In the genomic region with DNA sequence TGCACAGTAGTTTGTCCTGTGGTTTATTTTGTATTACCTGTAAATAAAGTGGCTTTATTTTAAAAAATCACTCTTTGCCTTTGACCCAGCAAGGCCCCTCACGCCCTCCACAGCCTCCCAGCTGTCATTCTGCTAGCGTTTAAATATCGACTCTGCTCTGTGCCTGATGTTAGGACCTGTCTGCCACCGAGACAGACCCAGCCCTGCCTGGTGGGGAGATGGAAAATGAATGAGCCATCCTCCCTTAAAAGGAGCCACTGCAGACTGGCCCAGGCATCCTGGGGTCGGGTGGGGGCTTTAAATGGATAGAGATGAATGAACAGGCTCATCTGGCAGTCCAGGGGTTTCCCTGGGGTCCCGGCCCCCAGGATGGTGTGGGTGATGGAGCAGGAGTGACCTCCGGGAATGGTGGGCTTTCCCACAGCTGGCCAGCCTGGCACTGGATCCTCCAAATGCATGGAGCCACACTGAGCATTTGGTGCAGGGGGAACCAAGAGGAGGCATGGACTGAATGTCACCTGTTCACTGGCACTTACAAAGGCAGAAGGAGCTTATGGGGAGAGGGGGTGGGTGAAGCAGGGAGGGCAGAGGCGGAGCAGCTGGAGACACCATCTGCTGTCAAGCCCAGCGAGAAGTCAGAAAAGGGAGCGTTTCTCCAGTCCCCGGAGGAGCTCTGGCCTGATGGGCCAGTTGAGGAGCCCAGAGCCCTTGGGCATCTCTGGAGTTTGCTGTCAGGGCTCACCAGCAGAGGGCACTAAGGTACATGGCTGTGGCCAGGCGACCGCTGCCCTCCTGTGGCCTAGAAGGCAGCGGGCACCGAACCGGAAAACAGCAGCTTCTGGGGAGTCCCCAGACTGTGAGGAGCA, we compare ENCODE assay signal across 8 cellular contexts. TPM values are rescaled to one million over a fixed set of nuclear protein-coding genes. Genes with fewer than 3 reads are reported as not detected.
DNase-seq lines count a peak whose midpoint lies in the region; ATAC-seq and TF ChIP-seq lines count a peak whose summit lies in the region.

No MANE protein-coding gene starts in this region.

- DNase-seq in activated CD4-positive, alpha-beta T cell treated with anti-CD3 and anti-CD28 coated beads for 24 hours (ENCODE audit: low read depth in 2 of 2): peak; percentile 7 to 62
- DNase-seq in activated CD4-positive, alpha-beta T cell treated with anti-CD3 and anti-CD28 coated beads for 1 hour: no peak
- peak; percentile 78 for DNase-seq in HT-29 (ENCODE audit: low spot score)
- peak; percentile 80 for DNase-seq in NOMO-1 treated with DMSO at 0.1 percent for 48 hours (lab: John Stamatoyannopoulos, UW; ENCODE audit: unreplicated experiment)
- DNase-seq in activated naive CD4-positive, alpha-beta T cell treated with Interleukin-2 at 50 U/mL for 16 hours: peak; percentile 42
- peak; percentile 73 for DNase-seq in Right ventricle myocardium superior
- DNase-seq in retinal pigment epithelial cell (ENCODE audit: low read depth): no peak

- ATAC-seq in Right ventricle myocardium superior (ENCODE audit: poor library complexity) (peak; percentile 79), HG03378 (IDR thresholded peaks at IDR 0.05; ENCODE audit: unreplicated experiment) (no peak)

- no peak overlapping the region for H3K4me3 ChIP-seq in retinal pigment epithelial cell (ENCODE audit: low read length)

- TF ChIP-seq CTCF in retinal pigment epithelial cell (conservative IDR thresholded peaks at IDR 0.05; ENCODE audit: low read depth, low read length): peak; percentile 84

- intact Hi-C loops in Right ventricle myocardium superior (cut with DNase I): loop anchor here (5.0 kb wide), 1 partner anchor 84 kb away; no protein-coding TSS in a partner anchor

RNA-seq across cellular contexts. Expression of a gene that starts 11.9 kb away (rescaled TPM):
- total RNA-seq in HT-29 (2014; rRNA removed; shearing (Covaris generic)): 0.21 TPM in 1 of 2 replicates, not detected in the other
- total RNA-seq in Right ventricle myocardium superior: 0.08 TPM

RNA-seq across cellular contexts. Expression of a gene that starts 47.7 kb away (rescaled TPM):
- 41.0 and 44.2 TPM in 2 replicates for total RNA-seq in HT-29 (2014; rRNA removed; shearing (Covaris generic))
- 34.7 TPM for total RNA-seq in Right ventricle myocardium superior

Comparison
In these comparisons a context has a peak if more than half of its experiments do, and no peak if none do; other contexts are left out.
1. DNase-seq: peak in activated CD4-positive, alpha-beta T cell treated with anti-CD3 and anti-CD28 coated beads for 24 hours (2 of 2), HT-29 (single experiment), NOMO-1 treated with DMSO at 0.1 percent for 48 hours (single experiment), activated naive CD4-positive, alpha-beta T cell treated with Interleukin-2 at 50 U/mL for 16 hours (single experiment) and Right ventricle myocardium superior (single experiment); none in activated CD4-positive, alpha-beta T cell treated with anti-CD3 and anti-CD28 coated beads for 1 hour (single experiment) and retinal pigment epithelial cell (single experiment).